In the genomic region with DNA sequence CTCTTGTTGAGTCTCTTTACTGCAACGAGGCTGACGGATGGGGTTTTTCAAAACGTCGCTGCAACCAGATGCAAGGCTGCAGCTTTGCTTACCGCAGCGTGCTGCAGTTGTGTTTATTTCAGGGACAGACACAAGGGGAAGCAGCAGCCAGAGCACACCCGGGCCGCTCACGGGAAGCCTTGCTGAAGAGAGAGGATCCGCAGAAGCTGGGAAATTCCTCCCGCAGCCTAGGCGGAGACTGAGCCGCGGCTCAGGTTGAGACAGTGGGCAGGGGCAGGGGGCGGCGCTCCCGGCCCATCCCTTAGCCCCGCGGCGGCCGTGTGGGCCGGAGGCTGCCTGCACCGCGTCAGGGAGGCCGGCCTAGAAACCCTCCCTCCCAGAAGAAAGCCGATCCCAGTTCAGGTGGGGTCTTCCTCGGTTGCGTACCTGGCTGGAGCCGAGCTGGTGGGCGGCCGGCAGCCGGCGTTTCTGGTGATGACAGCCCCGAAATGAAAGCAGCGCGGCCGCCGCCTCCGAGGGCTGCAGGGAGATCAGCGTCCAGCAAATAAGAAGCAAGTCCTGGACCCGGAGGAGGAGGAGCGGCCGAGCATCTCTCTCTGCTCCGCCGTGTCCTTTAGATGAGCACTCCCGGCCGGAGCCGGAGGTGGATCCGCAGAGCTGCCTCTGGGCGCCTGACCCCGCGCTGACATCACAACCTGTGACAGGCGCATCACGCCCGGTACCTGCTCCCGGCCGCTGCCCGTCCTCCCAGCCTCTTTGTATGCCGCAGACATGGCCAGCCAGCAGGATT, we compare ENCODE assay signal across 8 cellular contexts. TPM values are rescaled to one million over a fixed set of nuclear protein-coding genes. Genes with fewer than 3 reads are reported as not detected.
DNase-seq lines count a peak whose midpoint lies in the region; ATAC-seq, FAIRE-seq and TF ChIP-seq lines count a peak whose summit lies in the region.

A gene (plus strand): TSS at position 750 of the 790 bp plus-strand sequence. CDS start 22 bp downstream, at position 772.

- H3K4me1 ChIP-seq in H1 (replicated peaks in 1 of 4; ENCODE audit: control insufficient read depth in 3 of 4, insufficient read depth in 4 of 4, low read length in 3 of 4): peaks cover 2 to 12% (median 6%) of the 10 kb centered on the region in 4 experiments; a peak in 6 of 7 replicates
- peaks cover 4% of the 10 kb centered on the region for H3K4me1 ChIP-seq in mesenchymal stem cell (ENCODE audit: control insufficient read depth, insufficient read depth, low read depth, low read length)

- DNase-seq in AG09309 (ENCODE audit: low read depth) (no peak), NCI-H526 treated with DMSO at 0.1 percent for 48 hours (lab: John Stamatoyannopoulos, UW) (peak; percentile 86), H1 (ENCODE audit: low read depth in 1 of 2, low spot score in 2 of 2) (peak; percentile 58 to 85), mesenchymal stem cell (peak; percentile 82)
- peak; percentile 4 to 19 (median 12) for DNase-seq in activated CD8-positive, alpha-beta memory T cell treated with anti-CD3 and anti-CD28 coated beads for 48 hours (ENCODE audit: low read depth in 2 of 3, low spot score in 2 of 3)
- DNase-seq in stimulated activated CD8-positive, alpha-beta memory T cell treated with anti-CD3 and anti-CD28 coated beads, Interleukin-15, amount 100 ng/mL, for 1 hour (ENCODE audit: low read depth): peak; percentile 6

- H2BK120ac ChIP-seq in H1 (replicated peaks; ENCODE audit: low read depth, low read length) (no peak within 1 kb of the TSS), mesenchymal stem cell (ENCODE audit: low read depth, low read length) (peak within 1 kb of the TSS; percentile 11)

- TF ChIP-seq POLR2A in H1 (IDR thresholded peaks at IDR 0.05; ENCODE audit: control extremely low read depth in 1 of 2, low read depth in 2 of 2, low read length in 2 of 2): peak in 1 of 2 experiments; percentile 49; a peak in 2 of 3 replicates

- H3K27me3 ChIP-seq in H1 (replicated peaks in 1 of 4; ENCODE audit: control insufficient read depth in 3 of 4, extremely low read depth in 1 of 4, insufficient read depth in 3 of 4, low read length in 3 of 4) (no peaks in the 10 kb centered on the region), mesenchymal stem cell (ENCODE audit: control insufficient read depth in 1 of 2, insufficient read depth in 1 of 2, low read length in 2 of 2) (no peaks in the 10 kb centered on the region)

- H4K20me1 ChIP-seq in H1 (replicated peaks in 1 of 2; ENCODE audit: control insufficient read depth in 1 of 2, insufficient read depth in 2 of 2, low read length in 2 of 2): no peaks in the 10 kb centered on the region

- H3K4ac ChIP-seq in H1 (replicated peaks; ENCODE audit: insufficient read length, low read depth, low read length): no peak within 1 kb of the TSS
- H3K4ac ChIP-seq in mesenchymal stem cell (ENCODE audit: low read depth in 1 of 2, low read length in 2 of 2): no peak within 1 kb of the TSS

- H3K23ac ChIP-seq in H1 (ENCODE audit: insufficient read length): peak within 1 kb of the TSS; percentile 94
- no peak within 1 kb of the TSS for H3K23ac ChIP-seq in mesenchymal stem cell (ENCODE audit: low read length in 2 of 2)

- H2BK15ac ChIP-seq in H1 (ENCODE audit: low read length): peak within 1 kb of the TSS; percentile 36; the same call in 1 of the 2 replicates
- peak within 1 kb of the TSS; percentile 19 for H2BK15ac ChIP-seq in mesenchymal stem cell (ENCODE audit: low read depth, poor library complexity, severe bottlenecking)

- 4% methylated on average over 48 of the region's 59 CpGs; no CpG with 5 or more reads in 1 of the 2 experiments for WGBS in H1 (ENCODE audit: extremely low coverage in 1 of 2, insufficient coverage in 1 of 2, insufficient read length in 1 of 2, insufficient replicate concordance in 2 of 2, low coverage in 1 of 2, low lambda C conversion rate in 2 of 2, missing lambda C conversion rate in 1 of 2), 2 experiments
- under 1% methylated on average over 59 of the region's 59 CpGs for WGBS in mesenchymal stem cell

- FAIRE-seq in H1 (lab: Jason Lieb, UNC): no peak

- H3K79me2 ChIP-seq in H1 (ENCODE audit: control insufficient read depth in 1 of 2, insufficient read depth in 2 of 2, low read length in 2 of 2): no peaks in the 10 kb centered on the region

- no peak within 1 kb of the TSS for H3K56ac ChIP-seq in H1 (replicated peaks; ENCODE audit: insufficient read length, low read depth, low read length)

- peak within 1 kb of the TSS; percentile 53 for H4K5ac ChIP-seq in H1 (ENCODE audit: insufficient read length, low read depth, low read length)

- H2BK20ac ChIP-seq in H1 (ENCODE audit: low read length): no peak within 1 kb of the TSS; the same call in 1 of the 2 replicates

- TF ChIP-seq CTCF in AG09309 (IDR thresholded peaks at IDR 0.05; ENCODE audit: control insufficient read depth, insufficient read depth, low read depth, low read length, missing control alignments) (peak; percentile 16), H1 (IDR thresholded peaks at IDR 0.05; ENCODE audit: control extremely low read depth in 1 of 3, insufficient read depth in 1 of 3, low read depth in 1 of 3, low read length in 3 of 3) (peak in 1 of 3 experiments; percentile 12; a peak in 1 of 4 replicates)

- no peaks in the 10 kb centered on the region for H3K9me3 ChIP-seq in H1 (ENCODE audit: insufficient read depth in 2 of 2, low read depth in 1 of 2, low read length in 1 of 2)
- H3K9me3 ChIP-seq in mesenchymal stem cell (ENCODE audit: control insufficient read depth, low read length): no peaks in the 10 kb centered on the region

- TF ChIP-seq EP300 in H1 (IDR thresholded peaks at IDR 0.05; ENCODE audit: borderline replicate concordance in 1 of 2, low read depth in 2 of 2, low read length in 2 of 2): no peak

- peak within 1 kb of the TSS; percentile 80 for H3K4me3 ChIP-seq in AG09309 (ENCODE audit: control insufficient read depth, low read depth, low read length)
- peak within 1 kb of the TSS; percentile 56 to 77 (median 68) for H3K4me3 ChIP-seq in H1 (ENCODE audit: extremely low read depth in 1 of 4, insufficient read depth in 2 of 4, low read depth in 3 of 4, low read length in 4 of 4)
- H3K4me3 ChIP-seq in mesenchymal stem cell (ENCODE audit: insufficient read depth in 1 of 2, low read depth in 1 of 2, low read length in 2 of 2): peak within 1 kb of the TSS; percentile 66 to 85

- H3K14ac ChIP-seq in H1 (ENCODE audit: insufficient read length) (no peak within 1 kb of the TSS), mesenchymal stem cell (ENCODE audit: low read length in 2 of 2) (no peak within 1 kb of the TSS)

- H2BK5ac ChIP-seq in H1 (ENCODE audit: low read depth, low read length): peak within 1 kb of the TSS; percentile 27; the same call in 1 of the 2 replicates
- H2BK5ac ChIP-seq in mesenchymal stem cell (ENCODE audit: low read depth, low read length, poor library complexity, severe bottlenecking): no peak within 1 kb of the TSS

- H3K9ac ChIP-seq in H1 (replicated peaks in 1 of 4; ENCODE audit: extremely low read depth in 1 of 4, low read depth in 3 of 4, low read length in 3 of 4) (peak within 1 kb of the TSS in 3 of 4 experiments; percentile 42 to 80 (median 53); a peak in 6 of 7 replicates), mesenchymal stem cell (ENCODE audit: low read length) (peak within 1 kb of the TSS; percentile 78)

- H3K18ac ChIP-seq in H1 (ENCODE audit: extremely low read depth, low read length) (peak within 1 kb of the TSS; percentile 88), mesenchymal stem cell (ENCODE audit: low read depth in 1 of 2, low read length in 2 of 2) (peak within 1 kb of the TSS; percentile 2 to 59)

- 0 out of 2 replicates have a peak within 1 kb of the TSS, but pooled peaks have one; percentile 39 for H4K8ac ChIP-seq in H1 (ENCODE audit: extremely low read depth, insufficient read depth, low read length)
- H4K8ac ChIP-seq in mesenchymal stem cell (ENCODE audit: low read length): peak within 1 kb of the TSS; percentile 39

- H2AFZ ChIP-seq in H1 (ENCODE audit: low read length) (peak within 1 kb of the TSS; percentile 93), mesenchymal stem cell (ENCODE audit: low read depth, low read length) (peak within 1 kb of the TSS; percentile 68)

- H3K36me3 ChIP-seq in H1 (ENCODE audit: control insufficient read depth in 2 of 4, insufficient read depth in 4 of 4, low read length in 3 of 4) (no peaks in the 10 kb centered on the region), mesenchymal stem cell (ENCODE audit: control insufficient read depth in 1 of 2, insufficient read depth in 2 of 2, low read depth in 1 of 2, low read length in 2 of 2) (no peaks in the 10 kb centered on the region)

- H3K79me1 ChIP-seq in H1 (ENCODE audit: low read depth, low read length): no peaks in the 10 kb centered on the region; the same call in 1 of the 2 replicates
- no peaks in the 10 kb centered on the region for H3K79me1 ChIP-seq in mesenchymal stem cell (replicated peaks; ENCODE audit: low read length, poor library complexity, severe bottlenecking)

- H3K23me2 ChIP-seq in H1 (ENCODE audit: low read depth, low read length): peaks cover 5% of the 10 kb centered on the region; the same call in 1 of the 2 replicates

- H4K91ac ChIP-seq in H1 (replicated peaks; ENCODE audit: insufficient read length, low read length) (no peak within 1 kb of the TSS), mesenchymal stem cell (ENCODE audit: low read length) (no peak within 1 kb of the TSS)

- CTCF ChIA-PET in H1 (lab: Charles Lee; ENCODE audit: partially characterized antibody): interaction anchor here (0.7 to 2.0 kb wide), 9 partner anchors 8 to 214 kb away, joined by 3 to 5 read pairs (median 3); no protein-coding TSS in a partner anchor

- H2BK12ac ChIP-seq in H1 (ENCODE audit: low read depth, low read length) (peak within 1 kb of the TSS; percentile 72), mesenchymal stem cell (ENCODE audit: low read length in 2 of 2) (peak within 1 kb of the TSS in 1 of 2 experiments; percentile 54)

- ATAC-seq in GM18873 (IDR thresholded peaks at IDR 0.05; ENCODE audit: low FRiP score, unreplicated experiment): peak; percentile 65
- ATAC-seq in HG03108 (IDR thresholded peaks at IDR 0.05; ENCODE audit: unreplicated experiment): peak; percentile 73

- H3K4me2 ChIP-seq in H1 (ENCODE audit: insufficient read depth in 1 of 2, low read depth in 2 of 2, low read length in 2 of 2): peak within 1 kb of the TSS; percentile 80 to 97
- H3K4me2 ChIP-seq in mesenchymal stem cell (ENCODE audit: low read length, poor library complexity, severe bottlenecking): peak within 1 kb of the TSS; percentile 91

- POLR2A ChIA-PET in H1 (lab: Charles Lee; ENCODE audit: partially characterized antibody): interaction anchor here (0.7 to 3.1 kb wide), 5 partner anchors 15 to 416 kb away, joined by 3 to 10 read pairs (median 3); a partner anchor contains a TSS

- TF ChIP-seq RAD21 in H1 (IDR thresholded peaks at IDR 0.05 in 1 of 2, conservative IDR thresholded peaks at IDR 0.05 in 1 of 2; ENCODE audit: low read depth in 2 of 2, low read length in 2 of 2): peak; percentile 4 to 28; a peak in 3 of 4 replicates

- H2AK5ac ChIP-seq in H1 (ENCODE audit: low read depth, low read length) (no peak within 1 kb of the TSS), mesenchymal stem cell (ENCODE audit: low read length, severe bottlenecking) (no peak within 1 kb of the TSS)

- H3K27ac ChIP-seq in H1 (ENCODE audit: low read depth, low read length) (peak within 1 kb of the TSS; percentile 30; the same call in 1 of the 2 replicates), mesenchymal stem cell (ENCODE audit: low read length, poor library complexity, severe bottlenecking) (no peak within 1 kb of the TSS)

RNA-seq across cellular contexts. Expression of the gene that starts here (rescaled TPM):
- 7.9 and 9.2 TPM in 2 replicates for total RNA-seq in H1 (2021; fragmentation: NEBNext Ultra II Directional; extraction: Animal tissue kit (Norgen Biotek cat#: 25700))
- polyA plus RNA-seq in H1 (2011; rRNA removed): 4.0 and 4.3 TPM in 2 replicates
- 5.9 TPM for polyA plus RNA-seq in H1 (2011; cell fraction: cytosol; rRNA removed)
- polyA plus RNA-seq in H1 (2011; cell fraction: nucleus; rRNA removed): 10.7 TPM
- 7.1 to 10.1 TPM (median 7.9 TPM) in 4 replicates for polyA plus RNA-seq in H1 (2012, experiment 1 of 2)
- 0.20 TPM for polyA plus RNA-seq in H1 (2012, experiment 2 of 2)
- 1.7 TPM for polyA plus RNA-seq in H1 (2013, experiment 1 of 2)
- polyA plus RNA-seq in H1 (2013, experiment 2 of 2): 1.7 TPM
- polyA minus RNA-seq in H1 (2011; rRNA and poly(A)+ RNA removed): 14.0 and 18.8 TPM in 2 replicates
- 10.7 TPM for polyA minus RNA-seq in H1 (2011; cell fraction: cytosol; rRNA and poly(A)+ RNA removed)
- 29.4 TPM for polyA minus RNA-seq in H1 (2011; cell fraction: nucleus; rRNA and poly(A)+ RNA removed)
- polyA plus RNA-seq in mesenchymal stem cell (2013, experiment 1 of 2): 6.9 TPM
- polyA plus RNA-seq in mesenchymal stem cell (2013, experiment 2 of 2): 5.3 TPM
